In the genomic region with DNA sequence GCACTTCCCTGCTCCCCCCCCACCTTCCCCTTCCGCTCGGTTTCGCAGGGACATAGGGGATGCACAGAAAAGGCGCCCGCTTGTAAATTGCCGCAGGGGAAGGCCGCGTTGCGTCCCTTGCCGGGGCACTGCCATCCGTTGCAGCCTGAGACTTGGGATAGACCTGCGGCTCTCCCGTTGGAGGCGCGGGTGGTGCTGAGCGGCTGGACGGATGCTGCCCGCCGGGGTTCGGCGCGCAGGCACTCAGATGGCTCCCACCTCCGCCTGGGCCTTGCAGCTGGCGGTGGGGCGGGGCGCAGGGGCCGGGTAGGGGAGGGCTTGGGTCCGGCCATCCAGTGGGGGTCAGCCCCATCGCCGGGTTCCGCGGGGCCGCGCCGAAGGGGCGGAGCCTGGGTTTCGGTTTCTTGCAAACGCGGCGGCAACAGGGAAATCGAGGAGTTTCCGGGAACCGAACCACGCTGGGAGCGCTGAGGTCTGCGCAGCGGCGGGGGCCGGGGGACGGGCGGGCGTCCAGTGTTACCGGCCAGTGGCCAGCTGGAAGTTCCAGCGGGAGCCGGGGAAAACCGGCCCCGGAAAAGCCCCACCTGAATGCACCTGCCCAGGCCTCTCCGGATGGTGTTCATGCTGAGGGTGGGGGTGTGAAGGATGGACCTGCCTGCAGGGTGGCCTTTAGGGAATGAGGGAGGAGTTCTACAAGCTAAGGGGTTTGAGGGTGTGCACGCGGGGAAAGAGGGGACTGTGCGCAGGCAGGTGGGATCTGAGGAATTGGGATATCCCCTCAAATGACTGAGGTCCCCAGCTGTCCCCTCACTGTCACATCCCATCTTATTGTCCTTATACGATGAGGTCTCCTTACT, we compare ENCODE assay signal across 8 cellular contexts. TPM values are rescaled to one million over a fixed set of nuclear protein-coding genes. Genes with fewer than 3 reads are reported as not detected.
A peak's percentile ranks its signal among the peaks of the same experiment; 100 is the strongest.
DNase-seq lines count a peak whose midpoint lies in the region; ATAC-seq, FAIRE-seq and TF ChIP-seq lines count a peak whose summit lies in the region.

No MANE protein-coding gene starts in this region.

- peak overlapping the region; percentile 89 for H3K4me3 ChIP-seq in MM.1S (ENCODE audit: low read length)
- H3K4me3 ChIP-seq in coronary artery: peak overlapping the region; percentile 68

- no peaks in the 10 kb centered on the region for H3K36me3 Mint-ChIP-seq in WTC11

- no peaks in the 10 kb centered on the region for H3K9me2 ChIP-seq in MM.1S (replicated peaks; ENCODE audit: insufficient read depth, low read length)

- CTCF ChIA-PET in WTC11 (lab: Charles Lee): interaction anchor here (0.6 to 4.3 kb wide), 29 partner anchors 9 to 434 kb away, joined by 3 to 27 read pairs (median 5); partner anchors contain the start of genes P4HA2 and SHROOM1

- peak overlapping the region; percentile 97 for H3K4me2 ChIP-seq in MM.1S (ENCODE audit: low read depth, low read length)

- peak overlapping the region; percentile 71 for H3K27ac Mint-ChIP-seq in WTC11

- H3K27ac ChIP-seq in MM.1S (ENCODE audit: low read length): peak overlapping the region; percentile 99
- peak overlapping the region; percentile 93 to 97 for H3K27ac ChIP-seq in coronary artery

- H3K4me1 Mint-ChIP-seq in WTC11: peaks cover 20% of the 10 kb centered on the region

- no peak for TF ChIP-seq CTCF in MM.1S (IDR thresholded peaks at IDR 0.05; ENCODE audit: low read length)
- no peak for TF ChIP-seq CTCF in WTC11 (IDR thresholded peaks at IDR 0.05)
- no peak for TF ChIP-seq CTCF in coronary artery (IDR thresholded peaks at IDR 0.05)

- peak overlapping the region; percentile 85 for H3K4me3 Mint-ChIP-seq in WTC11

- H3K79me2 ChIP-seq in MM.1S (ENCODE audit: low read length): peaks cover 30% of the 10 kb centered on the region

- TF ChIP-seq POLR2A in H54 (IDR thresholded peaks at IDR 0.05; ENCODE audit: low read depth, low read length): peak; percentile 70

- FAIRE-seq in H54 (lab: Jason Lieb, UNC): no peak

- H3K9me3 ChIP-seq in MM.1S (replicated peaks; ENCODE audit: insufficient read depth, low read length): no peaks in the 10 kb centered on the region

- H4K20me1 ChIP-seq in MM.1S (ENCODE audit: insufficient read depth, low read length): no peaks in the 10 kb centered on the region

- ATAC-seq in WTC11: peak; percentile 65

- H3K36me3 ChIP-seq in MM.1S (replicated peaks; ENCODE audit: insufficient read depth, low read length): no peaks in the 10 kb centered on the region

- peaks cover 54% of the 10 kb centered on the region for H3F3A ChIP-seq in MM.1S (ENCODE audit: insufficient read depth, low read length)

- POLR2A ChIA-PET in WTC11 (lab: Charles Lee): interaction anchor here (0.6 to 2.1 kb wide), 12 partner anchors 9 to 1866 kb away, joined by 3 to 11 read pairs (median 4); partner anchors contain the start of genes CDC42SE2 and SLC22A4

- peaks cover 65% of the 10 kb centered on the region for H3K4me1 ChIP-seq in MM.1S (ENCODE audit: low read length)

- H3K27me3 ChIP-seq in MM.1S (replicated peaks; ENCODE audit: insufficient read depth, low read length): no peaks in the 10 kb centered on the region

- H2AFZ ChIP-seq in MM.1S (ENCODE audit: low read length): peak overlapping the region; percentile 35

- no peaks in the 10 kb centered on the region for H3K9me3 Mint-ChIP-seq in WTC11

- H3K9ac ChIP-seq in MM.1S (ENCODE audit: low read length): peak overlapping the region; percentile 90

- peak; percentile 29 for DNase-seq in DMS79 treated with DMSO at 0.1 percent for 48 hours (lab: John Stamatoyannopoulos, UW)
- DNase-seq in DMS79 (lab: John Stamatoyannopoulos, UW): no peak
- DNase-seq in H54 (ENCODE audit: insufficient read length, low spot score): peak; percentile 74
- DNase-seq in MM.1S: peak; percentile 90
- DNase-seq in WTC11 (ENCODE audit: low spot score): peak; percentile 90
- DNase-seq in coronary artery (ENCODE audit: low spot score): peak; percentile 94
- DNase-seq in kidney tubule cell (ENCODE audit: low spot score): peak; percentile 91
- peak; percentile 71 to 76 for DNase-seq in stimulated activated CD4-positive, alpha-beta T cell treated with anti-CD3 and anti-CD28 coated beads, Interleukin-1b, Interleukin-23, amount 100 ng/mL, for 4 hours (ENCODE audit: low read depth in 2 of 2)

- H3K27me3 Mint-ChIP-seq in WTC11 (ENCODE audit: low read depth): peaks cover 18% of the 10 kb centered on the region

TF ChIP-seq in WTC11, 78 proteins besides CTCF, POLR2A, EP300 and RAD21 (continues in another document):
- TF ChIP-seq EMX1 (CRISPR knock-in tag; IDR thresholded peaks at IDR 0.05) (no peak), ARID4B (CRISPR knock-in tag; IDR thresholded peaks at IDR 0.05; ENCODE audit: borderline replicate concordance) (no peak), FOXK1 (CRISPR knock-in tag; IDR thresholded peaks at IDR 0.05) (peak; percentile 44), ZBTB21 (CRISPR knock-in tag; IDR thresholded peaks at IDR 0.05; ENCODE audit: borderline replicate concordance) (peak; percentile 28; the same call in 1 of the 2 replicates), CREB1 (CRISPR knock-in tag; IDR thresholded peaks at IDR 0.05) (no peak), ZNF219 (CRISPR knock-in tag; IDR thresholded peaks at IDR 0.05; ENCODE audit: borderline replicate concordance) (no peak)
- TF ChIP-seq, protein P1, sequence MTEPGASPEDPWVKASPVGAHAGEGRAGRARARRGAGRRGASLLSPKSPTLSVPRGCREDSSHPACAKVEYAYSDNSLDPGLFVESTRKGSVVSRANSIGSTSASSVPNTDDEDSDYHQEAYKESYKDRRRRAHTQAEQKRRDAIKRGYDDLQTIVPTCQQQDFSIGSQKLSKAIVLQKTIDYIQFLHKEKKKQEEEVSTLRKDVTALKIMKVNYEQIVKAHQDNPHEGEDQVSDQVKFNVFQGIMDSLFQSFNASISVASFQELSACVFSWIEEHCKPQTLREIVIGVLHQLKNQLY (CRISPR knock-in tag; IDR thresholded peaks at IDR 0.05): no peak
- TF ChIP-seq, protein P2, sequence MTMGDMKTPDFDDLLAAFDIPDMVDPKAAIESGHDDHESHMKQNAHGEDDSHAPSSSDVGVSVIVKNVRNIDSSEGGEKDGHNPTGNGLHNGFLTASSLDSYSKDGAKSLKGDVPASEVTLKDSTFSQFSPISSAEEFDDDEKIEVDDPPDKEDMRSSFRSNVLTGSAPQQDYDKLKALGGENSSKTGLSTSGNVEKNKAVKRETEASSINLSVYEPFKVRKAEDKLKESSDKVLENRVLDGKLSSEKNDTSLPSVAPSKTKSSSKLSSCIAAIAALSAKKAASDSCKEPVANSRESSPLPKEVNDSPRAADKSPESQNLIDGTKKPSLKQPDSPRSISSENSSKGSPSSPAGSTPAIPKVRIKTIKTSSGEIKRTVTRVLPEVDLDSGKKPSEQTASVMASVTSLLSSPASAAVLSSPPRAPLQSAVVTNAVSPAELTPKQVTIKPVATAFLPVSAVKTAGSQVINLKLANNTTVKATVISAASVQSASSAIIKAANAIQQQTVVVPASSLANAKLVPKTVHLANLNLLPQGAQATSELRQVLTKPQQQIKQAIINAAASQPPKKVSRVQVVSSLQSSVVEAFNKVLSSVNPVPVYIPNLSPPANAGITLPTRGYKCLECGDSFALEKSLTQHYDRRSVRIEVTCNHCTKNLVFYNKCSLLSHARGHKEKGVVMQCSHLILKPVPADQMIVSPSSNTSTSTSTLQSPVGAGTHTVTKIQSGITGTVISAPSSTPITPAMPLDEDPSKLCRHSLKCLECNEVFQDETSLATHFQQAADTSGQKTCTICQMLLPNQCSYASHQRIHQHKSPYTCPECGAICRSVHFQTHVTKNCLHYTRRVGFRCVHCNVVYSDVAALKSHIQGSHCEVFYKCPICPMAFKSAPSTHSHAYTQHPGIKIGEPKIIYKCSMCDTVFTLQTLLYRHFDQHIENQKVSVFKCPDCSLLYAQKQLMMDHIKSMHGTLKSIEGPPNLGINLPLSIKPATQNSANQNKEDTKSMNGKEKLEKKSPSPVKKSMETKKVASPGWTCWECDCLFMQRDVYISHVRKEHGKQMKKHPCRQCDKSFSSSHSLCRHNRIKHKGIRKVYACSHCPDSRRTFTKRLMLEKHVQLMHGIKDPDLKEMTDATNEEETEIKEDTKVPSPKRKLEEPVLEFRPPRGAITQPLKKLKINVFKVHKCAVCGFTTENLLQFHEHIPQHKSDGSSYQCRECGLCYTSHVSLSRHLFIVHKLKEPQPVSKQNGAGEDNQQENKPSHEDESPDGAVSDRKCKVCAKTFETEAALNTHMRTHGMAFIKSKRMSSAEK (CRISPR knock-in tag; IDR thresholded peaks at IDR 0.05; ENCODE audit: borderline replicate concordance): 0 out of 2 replicates have a peak, but pooled peaks have one; percentile 55

RNA-seq across cellular contexts. Expression of gene IRF1, which starts 6.3 kb away (rescaled TPM):
- total RNA-seq in WTC11 (2021): 8.8 to 9.8 TPM (median 9.4 TPM) in 3 replicates

RNA-seq across cellular contexts. Expression of gene IL5, which starts 46.5 kb away (rescaled TPM):
- total RNA-seq in WTC11 (2021): not detected in 3 replicates

RNA-seq across cellular contexts. Expression of gene RAD50, which starts 59.9 kb away (rescaled TPM):
- 31.1 to 37.7 TPM (median 36.9 TPM) in 3 replicates for total RNA-seq in WTC11 (2021)
